ENCODE assay signal across 28 cellular contexts in genomic region chr13:96273196-96273595, GRCh38.
"Had no signal": no experiment of that assay in that cellular context is flagged by ENCODE, and none has a peak within 500 bp of the region (broad histone marks: within the 10 kb centered on the region; RNA-seq: fewer than 3 reads in every experiment).

No MANE protein-coding gene starts in this region.

- H3K9me3 ChIP-seq: ovary, psoas muscle, right lobe of liver, sigmoid colon, stomach, thoracic aorta, thyroid gland, tibial nerve, upper lobe of right lung, uterus had no signal

- H2AFZ ChIP-seq: neural progenitor cell, parathyroid adenoma had no signal

- H3K4me1 ChIP-seq: neural progenitor cell, parathyroid adenoma, psoas muscle, right lobe of liver, stomach, tibial nerve, upper lobe of right lung, uterus had no signal

- H3K36me3 ChIP-seq: neural progenitor cell, ovary, right lobe of liver, sigmoid colon, stomach, thoracic aorta, thyroid gland, tibial nerve, upper lobe of right lung, uterus had no signal

- H3K79me2 ChIP-seq: parathyroid adenoma had no signal

- H3K4me2 ChIP-seq: neural progenitor cell had no signal

- H3K4me3 ChIP-seq: neural progenitor cell, ovary, psoas muscle, right lobe of liver, sigmoid colon, stomach, thoracic aorta, thyroid gland, tibial nerve, upper lobe of right lung, uterus had no signal

- H3K4me1 Mint-ChIP-seq: natural killer cell; nephron; neural progenitor cell; stimulated activated effector memory CD8-positive, alpha-beta T cell treated with anti-CD3 and anti-CD28 coated beads, Interleukin-12 subunit alpha, Interleukin-12 subunit beta, amount 100 ng/mL, for 72 hours; stimulated activated naive B cell treated with anti-CD40 and anti-IgM and Interleukin-4, amounts not matched to agents 10 μg/mL and 1 μg/mL and 100 μg/mL, for 72 hours had no signal

- ATAC-seq: natural killer cell; psoas muscle; right cardiac atrium; right lobe of liver; stimulated activated effector memory CD8-positive, alpha-beta T cell treated with anti-CD3 and anti-CD28 coated beads, Interleukin-12 subunit alpha, Interleukin-12 subunit beta, amount 100 ng/mL, for 72 hours; stimulated activated naive B cell treated with anti-CD40 and anti-IgM and Interleukin-4, amounts not matched to agents 10 μg/mL and 1 μg/mL and 100 μg/mL, for 72 hours; upper lobe of right lung had no signal

- FAIRE-seq: small intestine had no signal

- H3K27me3 Mint-ChIP-seq: progenitor cell of endocrine pancreas; stimulated activated naive B cell treated with anti-CD40 and anti-IgM and Interleukin-4, amounts not matched to agents 10 μg/mL and 1 μg/mL and 100 μg/mL, for 72 hours; stimulated activated naive CD8-positive, alpha-beta T cell treated with anti-CD3 and anti-CD28 coated beads, Interleukin-15, Interleukin-2, amounts not matched to agents 100 ng/mL and 50 ng/mL, for 24 hours; type B pancreatic cell had no signal

- H3K9me3 Mint-ChIP-seq: nephron, neural progenitor cell, type B pancreatic cell had no signal

- H3K27ac ChIP-seq: neural progenitor cell, ovary, parathyroid adenoma, psoas muscle, right lobe of liver, sigmoid colon, stomach, thoracic aorta, thyroid gland, tibial nerve, upper lobe of right lung, uterus had no signal

- H3K4me3 Mint-ChIP-seq: natural killer cell; nephron; neural progenitor cell; stimulated activated effector memory CD8-positive, alpha-beta T cell treated with anti-CD3 and anti-CD28 coated beads, Interleukin-12 subunit alpha, Interleukin-12 subunit beta, amount 100 ng/mL, for 72 hours; stimulated activated naive B cell treated with anti-CD40 and anti-IgM and Interleukin-4, amounts not matched to agents 10 μg/mL and 1 μg/mL and 100 μg/mL, for 72 hours; stimulated activated naive CD8-positive, alpha-beta T cell treated with anti-CD3 and anti-CD28 coated beads, Interleukin-15, Interleukin-2, amounts not matched to agents 100 ng/mL and 50 ng/mL, for 24 hours; type B pancreatic cell had no signal

- H3K36me3 Mint-ChIP-seq: natural killer cell; neural progenitor cell; stimulated activated effector memory CD8-positive, alpha-beta T cell treated with anti-CD3 and anti-CD28 coated beads, Interleukin-12 subunit alpha, Interleukin-12 subunit beta, amount 100 ng/mL, for 72 hours; stimulated activated naive B cell treated with anti-CD40 and anti-IgM and Interleukin-4, amounts not matched to agents 10 μg/mL and 1 μg/mL and 100 μg/mL, for 72 hours; type B pancreatic cell had no signal

- DNase-seq: natural killer cell; occipital lobe; ovary; posterior cingulate gyrus; psoas muscle; right cardiac atrium; right lobe of liver; sigmoid colon; small intestine; stimulated activated CD4-positive, alpha-beta T cell treated with anti-CD3 and anti-CD28 coated beads, Interleukin-15, amount 100 ng/mL, for 24 hours; stimulated activated CD4-positive, alpha-beta T cell treated with anti-CD3 and anti-CD28 coated beads, Interleukin-2, amount 100 ng/mL, for 24 hours; stimulated activated CD4-positive, alpha-beta T cell treated with anti-CD3 and anti-CD28 coated beads, Interleukin-2, amount 100 ng/mL, for 48 hours; stimulated activated CD4-positive, alpha-beta T cell treated with anti-CD3 and anti-CD28 coated beads, Interleukin-4, amount 100 ng/mL, for 24 hours; stimulated activated naive B cell treated with anti-CD40 and anti-IgM and Interleukin-4, amounts not matched to agents 10 μg/mL and 1 μg/mL and 100 μg/mL, for 72 hours; stimulated activated naive CD4-positive, alpha-beta T cell treated with Interleukin-2 at 50 U/mL for 16 hours; stomach; upper lobe of right lung; uterus had no signal

- H3K27me3 ChIP-seq: neural progenitor cell, ovary, right lobe of liver, sigmoid colon, stomach, thyroid gland, tibial nerve, upper lobe of right lung, uterus had no signal

- H3K27ac Mint-ChIP-seq: natural killer cell; nephron; neural progenitor cell; progenitor cell of endocrine pancreas; stimulated activated effector memory CD8-positive, alpha-beta T cell treated with anti-CD3 and anti-CD28 coated beads, Interleukin-12 subunit alpha, Interleukin-12 subunit beta, amount 100 ng/mL, for 72 hours; stimulated activated naive B cell treated with anti-CD40 and anti-IgM and Interleukin-4, amounts not matched to agents 10 μg/mL and 1 μg/mL and 100 μg/mL, for 72 hours; stimulated activated naive CD8-positive, alpha-beta T cell treated with anti-CD3 and anti-CD28 coated beads, Interleukin-15, Interleukin-2, amounts not matched to agents 100 ng/mL and 50 ng/mL, for 24 hours; type B pancreatic cell had no signal
